9 cellular contexts compared by ENCODE assay signal in genomic region chr7:130884437-130885417, GRCh38.
DNase-seq lines count a peak whose midpoint lies in the region; ATAC-seq and TF ChIP-seq lines count a peak whose summit lies in the region.
"Had no signal": no experiment of that assay in that cellular context is flagged by ENCODE, and none has a peak within 500 bp of the region (broad histone marks: within the 10 kb centered on the region; RNA-seq: fewer than 3 reads in every experiment).

No MANE protein-coding gene starts in this region.

- peaks cover 74% of the 10 kb centered on the region for H3K4me1 Mint-ChIP-seq in activated T-cell treated with anti-CD3 and anti-CD28 coated beads, Interleukin-2, amount 50 U/mL, for 24 hours (ENCODE audit: low read depth)

- H3K36me3 Mint-ChIP-seq in activated T-cell treated with anti-CD3 and anti-CD28 coated beads, Interleukin-2, amount 50 U/mL, for 24 hours (ENCODE audit: low read depth), result peaks cover 98% of the 10 kb centered on the region

- no peak overlapping the region for H3K4me3 Mint-ChIP-seq in activated T-cell treated with anti-CD3 and anti-CD28 coated beads, Interleukin-2, amount 50 U/mL, for 24 hours
- H3K4me3 Mint-ChIP-seq: CD4-positive, alpha-beta T cell had no signal

- no peaks in the 10 kb centered on the region for H3K9me3 ChIP-seq in tibial artery

- H3K9me3 Mint-ChIP-seq in activated T-cell treated with anti-CD3 and anti-CD28 coated beads, Interleukin-2, amount 50 U/mL, for 24 hours, result no peaks in the 10 kb centered on the region
- H3K9me3 Mint-ChIP-seq: CD4-positive, alpha-beta T cell had no signal

- H3K27ac Mint-ChIP-seq in activated T-cell treated with anti-CD3 and anti-CD28 coated beads, Interleukin-2, amount 50 U/mL, for 24 hours, result peak overlapping the region; percentile 90
- H3K27ac Mint-ChIP-seq: CD4-positive, alpha-beta T cell had no signal

- peak overlapping the region; percentile 29 to 84 for H3K27ac ChIP-seq in tibial artery

- no peaks in the 10 kb centered on the region for H3K27me3 Mint-ChIP-seq in activated T-cell treated with anti-CD3 and anti-CD28 coated beads, Interleukin-2, amount 50 U/mL, for 24 hours
- H3K27me3 Mint-ChIP-seq: CD4-positive, alpha-beta T cell had no signal

- peaks cover 0 to 65% (median 36%) of the 10 kb centered on the region in 4 donors for H3K4me1 ChIP-seq in tibial artery

- TF ChIP-seq CTCF in tibial artery (IDR thresholded peaks at IDR 0.05), result no peak

- H3K4me3 ChIP-seq in tibial artery, result no peak overlapping the region

- DNase-seq in activated T-cell treated with anti-CD3 and anti-CD28 coated beads, Interleukin-2, amount 50 U/mL, for 24 hours, result peak; percentile 41
- no peak for DNase-seq in activated T-cell treated with anti-CD3 and anti-CD28 coated beads for 4 hours
- DNase-seq in activated CD8-positive, alpha-beta memory T cell treated with anti-CD3 and anti-CD28 coated beads, Interleukin-2, amount 50 U/mL, for 48 hours, result peak; percentile 52
- DNase-seq in iris pigment epithelial cell (ENCODE audit: low read depth), result peak; percentile 70
- no peak for DNase-seq in tibial artery
- no peak for DNase-seq in occipital lobe (lab: John Stamatoyannopoulos, UW)
- no peak for DNase-seq in retina

- no peak for ATAC-seq in GM19467 (IDR thresholded peaks at IDR 0.05; ENCODE audit: unreplicated experiment)

- peaks cover 24 to 78% (median 51%) of the 10 kb centered on the region in 3 donors for H3K36me3 ChIP-seq in tibial artery

- intact Hi-C loops in tibial artery (cut with DNase I; ENCODE audit: low total_unique reads), result no loop called here

- no peaks in the 10 kb centered on the region for H3K27me3 ChIP-seq in tibial artery

Comparison
In these comparisons a context has a peak if more than half of its experiments do, and no peak if none do; other contexts are left out.
1. DNase-seq: peak in activated T-cell treated with anti-CD3 and anti-CD28 coated beads, Interleukin-2, amount 50 U/mL, for 24 hours (single experiment), activated CD8-positive, alpha-beta memory T cell treated with anti-CD3 and anti-CD28 coated beads, Interleukin-2, amount 50 U/mL, for 48 hours (single experiment) and iris pigment epithelial cell (single experiment); none in activated T-cell treated with anti-CD3 and anti-CD28 coated beads for 4 hours (single experiment), tibial artery (0 of 2), occipital lobe (single experiment) and retina (single experiment).